ENCODE assay signal across 28 cellular contexts in genomic region chr2:174266288-174266687, GRCh38.
"Had no signal": no experiment of that assay in that cellular context is flagged by ENCODE, and none has a peak within 500 bp of the region (broad histone marks: within the 10 kb centered on the region; RNA-seq: fewer than 3 reads in every experiment).

No MANE protein-coding gene starts in this region.

- H3K27me3 Mint-ChIP-seq: brain had no signal

- FAIRE-seq: endothelial cell of umbilical vein had no signal

- H3K9me3 Mint-ChIP-seq: activated CD4-positive, alpha-beta memory T cell treated with anti-CD3 and anti-CD28 coated beads, Interleukin-2, amount 10 ng/mL, durations not matched to agents 7 days and 5 days; activated CD4-positive, alpha-beta T cell treated with anti-CD3 and anti-CD28 coated beads, Interleukin-2, amount 10 ng/mL, durations not matched to agents 7 days and 5 days; activated naive CD4-positive, alpha-beta T cell treated with anti-CD3 and anti-CD28 coated beads, Interleukin-2, amount 10 ng/mL, durations not matched to agents 7 days and 5 days; activated naive CD4-positive, alpha-beta T cell treated with anti-CD3 and anti-CD28 coated beads, Interleukin-2, amount 50 U/mL, for 72 hours; activated naive CD8-positive, alpha-beta T cell treated with anti-CD3 and anti-CD28 coated beads, Interleukin-2, amount 10 ng/mL, durations not matched to agents 7 days and 5 days; activated T-cell treated with anti-CD3 and anti-CD28 coated beads, Interleukin-2, amount 50 U/mL, for 24 hours; activated T-cell treated with anti-CD3 and anti-CD28 coated beads, Interleukin-2, amount 50 U/mL, for 72 hours had no signal

- H3K27ac ChIP-seq: ascending aorta, breast epithelium, cardiac muscle cell, colonic mucosa, epithelial cell of prostate, esophagus squamous epithelium, gastroesophageal sphincter had no signal

- ATAC-seq: activated naive CD4-positive, alpha-beta T cell treated with anti-CD3 and anti-CD28 coated beads, Interleukin-2, amount 50 U/mL, for 72 hours; activated T-cell treated with anti-CD3 and anti-CD28 coated beads, Interleukin-2, amount 50 U/mL, for 72 hours; gastroesophageal sphincter had no signal

- H3K36me3 ChIP-seq: ascending aorta, breast epithelium, cardiac muscle cell, colonic mucosa, esophagus squamous epithelium, gastroesophageal sphincter had no signal

- H3K27me3 ChIP-seq: ascending aorta, breast epithelium, cardiac muscle cell, colonic mucosa, gastroesophageal sphincter had no signal

- H3K4me3 Mint-ChIP-seq: activated CD4-positive, alpha-beta memory T cell treated with anti-CD3 and anti-CD28 coated beads, Interleukin-2, amount 10 ng/mL, durations not matched to agents 7 days and 5 days; activated CD4-positive, alpha-beta T cell treated with anti-CD3 and anti-CD28 coated beads, Interleukin-2, amount 10 ng/mL, durations not matched to agents 7 days and 5 days; activated naive CD4-positive, alpha-beta T cell treated with anti-CD3 and anti-CD28 coated beads, Interleukin-2, amount 10 ng/mL, durations not matched to agents 7 days and 5 days; activated naive CD8-positive, alpha-beta T cell treated with anti-CD3 and anti-CD28 coated beads, Interleukin-2, amount 10 ng/mL, durations not matched to agents 7 days and 5 days; activated T-cell treated with anti-CD3 and anti-CD28 coated beads, Interleukin-2, amount 50 U/mL, for 24 hours; activated T-cell treated with anti-CD3 and anti-CD28 coated beads, Interleukin-2, amount 50 U/mL, for 72 hours; brain had no signal

- H3K4me3 ChIP-seq: ascending aorta, breast epithelium, cardiac muscle cell, colonic mucosa, esophagus squamous epithelium, gastroesophageal sphincter had no signal

- H3K9me3 ChIP-seq: ascending aorta, breast epithelium, colonic mucosa, esophagus squamous epithelium, gastroesophageal sphincter had no signal

- H3K4me1 Mint-ChIP-seq: activated CD4-positive, alpha-beta memory T cell treated with anti-CD3 and anti-CD28 coated beads, Interleukin-2, amount 10 ng/mL, durations not matched to agents 7 days and 5 days; activated CD4-positive, alpha-beta T cell treated with anti-CD3 and anti-CD28 coated beads, Interleukin-2, amount 10 ng/mL, durations not matched to agents 7 days and 5 days; activated naive CD4-positive, alpha-beta T cell treated with anti-CD3 and anti-CD28 coated beads, Interleukin-2, amount 10 ng/mL, durations not matched to agents 7 days and 5 days; activated naive CD8-positive, alpha-beta T cell treated with anti-CD3 and anti-CD28 coated beads, Interleukin-2, amount 10 ng/mL, durations not matched to agents 7 days and 5 days; brain had no signal

- H3K4me1 ChIP-seq: ascending aorta, breast epithelium, colonic mucosa, esophagus squamous epithelium, gastroesophageal sphincter had no signal

- H3K27ac Mint-ChIP-seq: activated CD4-positive, alpha-beta memory T cell treated with anti-CD3 and anti-CD28 coated beads, Interleukin-2, amount 10 ng/mL, durations not matched to agents 7 days and 5 days; activated CD4-positive, alpha-beta T cell treated with anti-CD3 and anti-CD28 coated beads, Interleukin-2, amount 10 ng/mL, durations not matched to agents 7 days and 5 days; activated naive CD4-positive, alpha-beta T cell treated with anti-CD3 and anti-CD28 coated beads, Interleukin-2, amount 10 ng/mL, durations not matched to agents 7 days and 5 days; activated naive CD4-positive, alpha-beta T cell treated with anti-CD3 and anti-CD28 coated beads, Interleukin-2, amount 50 U/mL, for 72 hours; activated naive CD8-positive, alpha-beta T cell treated with anti-CD3 and anti-CD28 coated beads, Interleukin-2, amount 10 ng/mL, durations not matched to agents 7 days and 5 days; activated T-cell treated with anti-CD3 and anti-CD28 coated beads, Interleukin-2, amount 50 U/mL, for 24 hours; activated T-cell treated with anti-CD3 and anti-CD28 coated beads, Interleukin-2, amount 50 U/mL, for 72 hours; brain had no signal

- DNase-seq: activated CD4-positive, alpha-beta memory T cell treated with anti-CD3 and anti-CD28 coated beads, Interleukin-2, amount 10 ng/mL, durations not matched to agents 7 days and 5 days; activated CD4-positive, alpha-beta T cell treated with anti-CD3 and anti-CD28 coated beads for 1 hour; activated CD4-positive, alpha-beta T cell treated with anti-CD3 and anti-CD28 coated beads for 4 hours; activated CD4-positive, alpha-beta T cell treated with anti-CD3 and anti-CD28 coated beads, Interleukin-2, amount 10 ng/mL, durations not matched to agents 7 days and 5 days; activated CD4-positive, alpha-beta T cell treated with anti-CD3 and anti-CD28 coated beads, Interleukin-2, amount 50 U/mL, for 4 hours; activated CD8-positive, alpha-beta memory T cell treated with anti-CD3 and anti-CD28 coated beads, Interleukin-2, amount 50 U/mL, for 48 hours; activated gamma-delta T cell; activated naive CD4-positive, alpha-beta T cell; activated naive CD4-positive, alpha-beta T cell treated with anti-CD3 and anti-CD28 coated beads, Interleukin-2, amount 10 ng/mL, durations not matched to agents 7 days and 5 days; activated naive CD8-positive, alpha-beta T cell treated with anti-CD3 and anti-CD28 coated beads, Interleukin-2, amount 10 ng/mL, durations not matched to agents 7 days and 5 days; activated T-cell treated with anti-CD3 and anti-CD28 coated beads for 4 hours; activated T-cell treated with anti-CD3 and anti-CD28 coated beads, Interleukin-2, amount 50 U/mL, for 24 hours; activated T-cell treated with anti-CD3 and anti-CD28 coated beads, Interleukin-2, amount 50 U/mL, for 72 hours; central memory CD4-positive, alpha-beta T cell; cerebellar nuclear complex; colonic mucosa; effector CD8-positive, alpha-beta T cell; esophagus squamous epithelium; foreskin melanocyte; T-helper 2 cell had no signal

- H3K36me3 Mint-ChIP-seq: activated naive CD4-positive, alpha-beta T cell treated with anti-CD3 and anti-CD28 coated beads, Interleukin-2, amount 10 ng/mL, durations not matched to agents 7 days and 5 days; activated naive CD8-positive, alpha-beta T cell treated with anti-CD3 and anti-CD28 coated beads, Interleukin-2, amount 10 ng/mL, durations not matched to agents 7 days and 5 days; brain had no signal
